In genomic region chr7:127584648-127585043, GRCh38 we compare ENCODE assay signal across 9 cellular contexts. TPM values are rescaled to one million over a fixed set of nuclear protein-coding genes. Genes with fewer than 3 reads are reported as not detected.
DNase-seq lines count a peak whose midpoint lies in the region; ATAC-seq, FAIRE-seq and TF ChIP-seq lines count a peak whose summit lies in the region.
"Had no signal": no experiment of that assay in that cellular context is flagged by ENCODE, and none has a peak within 500 bp of the region (broad histone marks: within the 10 kb centered on the region; RNA-seq: fewer than 3 reads in every experiment).

No MANE protein-coding gene starts in this region.

- intact Hi-C loops in gastrocnemius medialis (cut with DNase I; ENCODE audit: low total_unique reads) = loop anchor here (1.0 to 10.0 kb wide), 3 partner anchors 192 to 870 kb away; partner anchors contain the start of genes HILPDA, LRRC4 and ZNF800

- no peaks in the 10 kb centered on the region for H3K27me3 Mint-ChIP-seq in T-helper 17 cell

- no peak for TF ChIP-seq POLR2A in gastrocnemius medialis (IDR thresholded peaks at IDR 0.05)

- H3F3A ChIP-seq in GM23248 (ENCODE audit: insufficient read depth) = no peaks in the 10 kb centered on the region

- peak overlapping the region; percentile 91 for H3K4me3 Mint-ChIP-seq in T-helper 17 cell

- no peak for ATAC-seq in T-helper 17 cell
- ATAC-seq in gastrocnemius medialis = no peak
- no peak for ATAC-seq in GM21717 (IDR thresholded peaks at IDR 0.05; ENCODE audit: unreplicated experiment)

- FAIRE-seq in urothelium cell line (lab: Jason Lieb, UNC) = no peak
- FAIRE-seq: TTC549 had no signal

- H3K36me3 ChIP-seq in GM23248 (ENCODE audit: low read depth) (no peaks in the 10 kb centered on the region), gastrocnemius medialis (peaks cover 0 to 20% of the 10 kb centered on the region in 2 donors)

- no peak for TF ChIP-seq CTCF in foreskin fibroblast (IDR thresholded peaks at IDR 0.05; ENCODE audit: low read depth, low read length)
- no peak for TF ChIP-seq CTCF in gastrocnemius medialis (IDR thresholded peaks at IDR 0.05 in 4 of 5, conservative IDR thresholded peaks at IDR 0.05 in 1 of 5)

- no peaks in the 10 kb centered on the region; the same call in 1 of the 2 replicates for H4K20me1 ChIP-seq in GM23248 (ENCODE audit: insufficient read depth)

- H3K4me1 Mint-ChIP-seq in T-helper 17 cell = peaks cover 49% of the 10 kb centered on the region

- H3K36me3 Mint-ChIP-seq in T-helper 17 cell (ENCODE audit: low read depth) = peaks cover 7% of the 10 kb centered on the region

- 13 to 20% methylated on average over 12 of the region's 12 CpGs for WGBS in GM23248 (ENCODE audit: low coverage in 1 of 2, low lambda C conversion rate in 2 of 2, missing lambda C conversion rate in 2 of 2), 2 experiments

- peaks cover 23% of the 10 kb centered on the region for H3K4me1 ChIP-seq in GM23248 (ENCODE audit: insufficient read depth)
- peaks cover 58 to 66% of the 10 kb centered on the region in 2 donors for H3K4me1 ChIP-seq in gastrocnemius medialis

- H3K27ac ChIP-seq in GM23248 (peak overlapping the region; percentile 69; the same call in 1 of the 2 replicates), gastrocnemius medialis (peak overlapping the region; percentile 87 to 99 (median 91))

- H3K9ac ChIP-seq in GM23248 = peak overlapping the region; percentile 85

- H3K79me2 ChIP-seq in GM23248 (ENCODE audit: insufficient read depth) = peaks cover 61% of the 10 kb centered on the region

- no peak for DNase-seq in GM23248
- no peak for DNase-seq in T-helper 17 cell
- no peak for DNase-seq in foreskin fibroblast
- DNase-seq in gastrocnemius medialis = no peak
- no peak for DNase-seq in NCI-H146 (lab: John Stamatoyannopoulos, UW)
- no peak for DNase-seq in NOMO-1 (lab: John Stamatoyannopoulos, UW; ENCODE audit: unreplicated experiment in 2 of 2)
- DNase-seq in urothelium cell line (ENCODE audit: low spot score) = no peak

- H3K27ac Mint-ChIP-seq in T-helper 17 cell = peak overlapping the region; percentile 94

- H3K4me3 ChIP-seq in GM23248 (peak overlapping the region; percentile 80), foreskin fibroblast (ENCODE audit: low read depth in 1 of 2, low read length in 2 of 2) (peak overlapping the region; percentile 90 to 92), gastrocnemius medialis (peak overlapping the region; percentile 81 to 96 (median 90))

- peak overlapping the region; percentile 99 for H3K4me2 ChIP-seq in GM23248 (ENCODE audit: unreplicated experiment)

- no peaks in the 10 kb centered on the region for H3K9me2 ChIP-seq in GM23248 (ENCODE audit: insufficient read depth)

- H2AFZ ChIP-seq in GM23248 = peak overlapping the region; percentile 98

- H3K27me3 ChIP-seq in GM23248 (replicated peaks; ENCODE audit: insufficient read depth) (no peaks in the 10 kb centered on the region), gastrocnemius medialis (no peaks in the 10 kb centered on the region)

- in situ Hi-C loops in GM23248 (cut with MboI) = no loop called here
- in situ Hi-C loops in gastrocnemius medialis (cut with MboI; ENCODE audit: low sequenced_read_pairs in 4 of 4) = loop anchor here in 1 of 4 donors (5.0 to 25.0 kb wide), 2 partner anchors 63 to 197 kb away; partner anchors contain the start of gene ZNF800

- H3K9me3 ChIP-seq in GM23248 (ENCODE audit: low read depth) (no peaks in the 10 kb centered on the region), T-helper 17 cell (ENCODE audit: control insufficient read depth, low read length, poor library complexity, severe bottlenecking) (no peaks in the 10 kb centered on the region), gastrocnemius medialis (no peaks in the 10 kb centered on the region)

RNA-seq across cellular contexts. Expression of gene GCC1, which starts 0.8 kb away (rescaled TPM):
- 17.9 and 19.5 TPM in 2 replicates for total RNA-seq in GM23248 (2014; rRNA removed; shearing (Covaris generic))
- 13.8 TPM in 2 replicates for polyA plus RNA-seq in GM23248 (2016; fragmentation: Nextera tagmentation; extraction: Ambion mirVana)
- total RNA-seq in T-helper 17 cell (10 to 100 TPM; 27.4 to 33.6 TPM), gastrocnemius medialis (10 to 100 TPM; 12.3 to 17.9 (median 15.4) TPM)

RNA-seq across cellular contexts. Expression of gene ARF5, which starts 3.6 kb away (rescaled TPM):
- 263 and 269 TPM in 2 replicates for total RNA-seq in GM23248 (2014; rRNA removed; shearing (Covaris generic))
- 207 and 220 TPM in 2 replicates for polyA plus RNA-seq in GM23248 (2016; fragmentation: Nextera tagmentation; extraction: Ambion mirVana)
- total RNA-seq in T-helper 17 cell = 100 to 1,000 TPM in 1 of 2 donors, 10 to 100 TPM in 1; 95.5 to 105 TPM
- total RNA-seq in gastrocnemius medialis = 100 to 1,000 TPM in 3 of 4 donors, 10 to 100 TPM in 1; 76.3 to 202 (median 156) TPM

RNA-seq across cellular contexts. Expression of gene FSCN3, which starts 8.9 kb away (rescaled TPM):
- 3.8 TPM in 1 of 2 replicates, not detected in the other for total RNA-seq in GM23248 (2014; rRNA removed; shearing (Covaris generic))
- polyA plus RNA-seq in GM23248 (2016; fragmentation: Nextera tagmentation; extraction: Ambion mirVana) = not detected in 2 replicates
- total RNA-seq in T-helper 17 cell (1 to 10 TPM; 2.5 to 3.4 TPM), gastrocnemius medialis (1 to 10 TPM in 2 of 4 donors, not detected in 2; 1.9 to 2.5 TPM)

RNA-seq across cellular contexts. Expression of gene PAX4, which starts 33.3 kb away (rescaled TPM):
- not detected in 2 replicates for total RNA-seq in GM23248 (2014; rRNA removed; shearing (Covaris generic))
- polyA plus RNA-seq in GM23248 (2016; fragmentation: Nextera tagmentation; extraction: Ambion mirVana) = not detected in 2 replicates
- total RNA-seq in T-helper 17 cell = not detected
- total RNA-seq in gastrocnemius medialis = not detected
